ENCODE assay signal across 14 cellular contexts in genomic region chr7:28417321-28417940, GRCh38. TPM values are rescaled to one million over a fixed set of nuclear protein-coding genes. Genes with fewer than 3 reads are reported as not detected.
DNase-seq lines count a peak whose midpoint lies in the region; ATAC-seq and TF ChIP-seq lines count a peak whose summit lies in the region.
"Had no signal": no experiment of that assay in that cellular context is flagged by ENCODE, and none has a peak within 500 bp of the region (broad histone marks: within the 10 kb centered on the region; RNA-seq: fewer than 3 reads in every experiment).

No MANE protein-coding gene starts in this region.

- H3K27me3 ChIP-seq in right atrium auricular region, result no peaks in the 10 kb centered on the region
- H3K27me3 ChIP-seq in adipocyte (replicated peaks; ENCODE audit: control insufficient read depth, insufficient read depth, low read length), result no peaks in the 10 kb centered on the region
- H3K27me3 ChIP-seq in tibial nerve, result no peaks in the 10 kb centered on the region

- no peak overlapping the region for H3K4me3 ChIP-seq in right atrium auricular region
- no peak overlapping the region for H3K4me3 ChIP-seq in adipocyte (ENCODE audit: low read length)
- H3K4me3 ChIP-seq in tibial nerve, result no peak overlapping the region
- H3K4me3 ChIP-seq: BLaER1 had no signal

- TF ChIP-seq EP300 in tibial nerve (IDR thresholded peaks at IDR 0.05), result no peak

- H3K27ac ChIP-seq in right atrium auricular region, result peak overlapping the region in 1 of 2 donors; percentile 6
- peak overlapping the region in 1 of 4 donors; percentile 31 for H3K27ac ChIP-seq in tibial nerve
- H3K27ac ChIP-seq: 22Rv1, BLaER1 had no signal

- intact Hi-C loops in Right ventricle myocardium superior (cut with DNase I) (loop anchor here (10.0 kb wide), 1 partner anchor 117 kb away; no protein-coding TSS in a partner anchor), sciatic nerve (cut with DNase I) (no loop called here)

- TF ChIP-seq POLR2A in tibial nerve (IDR thresholded peaks at IDR 0.05), result no peak

- H3K4me1 ChIP-seq in right atrium auricular region (no peaks in the 10 kb centered on the region), adipocyte (ENCODE audit: control insufficient read depth, insufficient read depth, low read length) (peaks cover 30% of the 10 kb centered on the region), tibial nerve (peaks cover 0 to 17% (median 2%) of the 10 kb centered on the region in 4 donors)
- H3K4me1 ChIP-seq: BLaER1 had no signal

- DNase-seq in Right ventricle myocardium superior (no peak), right atrium auricular region (ENCODE audit: low spot score) (no peak), adipocyte (ENCODE audit: low read depth) (peak; percentile 20), left kidney (ENCODE audit: low read depth, low spot score) (peak; percentile 18), sciatic nerve (ENCODE audit: low spot score) (no peak), tibial nerve (ENCODE audit: low spot score in 2 of 2) (no peak), HT-29 (ENCODE audit: low spot score) (no peak)
- DNase-seq: DMS53, GF-D8 had no signal

- WGBS in tibial nerve, 2 donors, result 48 to 53% methylated on average over 5 of the region's 5 CpGs

- H3K9me3 ChIP-seq in right atrium auricular region (no peaks in the 10 kb centered on the region), adipocyte (ENCODE audit: control insufficient read depth, low read length) (no peaks in the 10 kb centered on the region), tibial nerve (no peaks in the 10 kb centered on the region)
- H3K9me3 ChIP-seq: BLaER1 had no signal

- TF ChIP-seq CTCF in right atrium auricular region (IDR thresholded peaks at IDR 0.05), result no peak
- TF ChIP-seq CTCF in tibial nerve (IDR thresholded peaks at IDR 0.05), result no peak

- no peaks in the 10 kb centered on the region for H3K36me3 ChIP-seq in right atrium auricular region
- H3K36me3 ChIP-seq in adipocyte (ENCODE audit: control insufficient read depth, insufficient read depth, low read length, severe bottlenecking), result no peaks in the 10 kb centered on the region
- no peaks in the 10 kb centered on the region for H3K36me3 ChIP-seq in tibial nerve
- H3K36me3 ChIP-seq: BLaER1 had no signal

- H3K9ac ChIP-seq in adipocyte (ENCODE audit: low read length), result no peak overlapping the region
- H3K9ac ChIP-seq: BLaER1 had no signal

- ATAC-seq in Right ventricle myocardium superior (ENCODE audit: poor library complexity) (peak; percentile 54), sciatic nerve (peak; percentile 20), HG03469 (IDR thresholded peaks at IDR 0.05; ENCODE audit: unreplicated experiment) (no peak)
- ATAC-seq: HCT116, HepG2 had no signal

RNA-seq across cellular contexts. Expression of gene CREB5, which starts 5.1 kb away (rescaled TPM):
- total RNA-seq in Right ventricle myocardium superior (4.7 TPM), right atrium auricular region (10 to 100 TPM; 10.5 to 20.8 TPM), sciatic nerve (20.1 TPM), tibial nerve (10 to 100 TPM; 16.8 to 22.4 (median 20.9) TPM)
- total RNA-seq in HT-29 (2014; rRNA removed; shearing (Covaris generic)), result 0.28 and 1.3 TPM in 2 replicates

Comparison
In these comparisons a context has a peak if more than half of its experiments do, and no peak if none do; other contexts are left out.
1. DNase-seq: peak in adipocyte (single experiment) and left kidney (single experiment); none in Right ventricle myocardium superior (single experiment), right atrium auricular region (single experiment), sciatic nerve (single experiment), tibial nerve (0 of 2) and HT-29 (single experiment).